8 cellular contexts compared by ENCODE assay signal in genomic region chr9:94681508-94681907, GRCh38. TPM values are rescaled to one million over a fixed set of nuclear protein-coding genes. Genes with fewer than 3 reads are reported as not detected.
A peak's percentile ranks its signal among the peaks of the same experiment; 100 is the strongest.
DNase-seq lines count a peak whose midpoint lies in the region; ATAC-seq and TF ChIP-seq lines count a peak whose summit lies in the region.

No MANE protein-coding gene starts in this region.

- no peak overlapping the region for H3K4me3 ChIP-seq in endodermal cell (ENCODE audit: low read length)
- H3K4me3 ChIP-seq in mesenchymal stem cell (ENCODE audit: insufficient read depth in 1 of 2, low read depth in 1 of 2, low read length in 2 of 2) = no peak overlapping the region

- no peak overlapping the region for H2BK15ac ChIP-seq in mesenchymal stem cell (ENCODE audit: low read depth, poor library complexity, severe bottlenecking)

- H3K9me3 Mint-ChIP-seq in endodermal cell = no peaks in the 10 kb centered on the region

- H2AK5ac ChIP-seq in mesenchymal stem cell (ENCODE audit: low read length, severe bottlenecking) = no peak overlapping the region

- TF ChIP-seq CTCF in endodermal cell (conservative IDR thresholded peaks at IDR 0.05) = peak; percentile 82

- H3K14ac ChIP-seq in mesenchymal stem cell (ENCODE audit: low read length in 2 of 2) = no peak overlapping the region

- H3K79me1 ChIP-seq in mesenchymal stem cell (replicated peaks; ENCODE audit: low read length, poor library complexity, severe bottlenecking) = no peaks in the 10 kb centered on the region

- no peaks in the 10 kb centered on the region for H3K36me3 ChIP-seq in endodermal cell (ENCODE audit: control insufficient read depth, insufficient read depth, low read length)
- no peaks in the 10 kb centered on the region for H3K36me3 ChIP-seq in mesenchymal stem cell (ENCODE audit: control insufficient read depth in 1 of 2, insufficient read depth in 2 of 2, low read depth in 1 of 2, low read length in 2 of 2)

- H3K9ac ChIP-seq in endodermal cell (ENCODE audit: extremely low read depth, low read length, poor library complexity, severe bottlenecking) = no peak overlapping the region
- H3K9ac ChIP-seq in mesenchymal stem cell (ENCODE audit: low read length) = peak overlapping the region; percentile 84

- no peak for TF ChIP-seq POLR2A in GM18505 (IDR thresholded peaks at IDR 0.05; ENCODE audit: borderline replicate concordance, extremely low read depth, insufficient read depth, insufficient read length)

- no peaks in the 10 kb centered on the region for H3K36me3 Mint-ChIP-seq in endodermal cell (ENCODE audit: low read depth)

- peaks cover 69% of the 10 kb centered on the region for H3K27me3 Mint-ChIP-seq in endodermal cell (ENCODE audit: insufficient read depth)

- no peak overlapping the region for H3K23ac ChIP-seq in mesenchymal stem cell (ENCODE audit: low read length in 2 of 2)

- no peak overlapping the region for H3K4ac ChIP-seq in mesenchymal stem cell (ENCODE audit: low read depth in 1 of 2, low read length in 2 of 2)

- H3K9me3 ChIP-seq in endodermal cell (ENCODE audit: control insufficient read depth, low read length) (no peaks in the 10 kb centered on the region), mesenchymal stem cell (ENCODE audit: control insufficient read depth, low read length) (no peaks in the 10 kb centered on the region)

- H3K4me1 Mint-ChIP-seq in endodermal cell = peaks cover 12% of the 10 kb centered on the region

- no peak overlapping the region for H3K27ac Mint-ChIP-seq in endodermal cell

- WGBS in endodermal cell (ENCODE audit: insufficient coverage in 1 of 2, insufficient read length in 1 of 2), 2 experiments = 35 to 50% methylated on average over 3 to 7 of the region's 7 CpGs
- WGBS in mesenchymal stem cell = 29% methylated on average over 5 of the region's 7 CpGs

- DNase-seq in DMS153 treated with DMSO at 0.1 percent for 48 hours (lab: John Stamatoyannopoulos, UW; ENCODE audit: unreplicated experiment) (peak; percentile 57), NCI-H82 treated with DMSO at 0.1 percent for 48 hours (lab: John Stamatoyannopoulos, UW; ENCODE audit: unreplicated experiment) (peak; percentile 21), endodermal cell (peak; percentile 86), mesenchymal stem cell (peak; percentile 81)
- peak; percentile 8 to 16 for DNase-seq in activated CD8-positive, alpha-beta memory T cell treated with anti-CD3 and anti-CD28 coated beads for 4 hours (ENCODE audit: low read depth in 2 of 2)
- DNase-seq in stimulated activated CD8-positive, alpha-beta memory T cell treated with anti-CD3 and anti-CD28 coated beads, Interleukin-12 subunit alpha, Interleukin-12 subunit beta, amount 100 ng/mL, for 24 hours (ENCODE audit: extremely low read depth) = peak; percentile 12

- H3K4me1 ChIP-seq in endodermal cell (ENCODE audit: control insufficient read depth, insufficient read depth, low read length) (peaks cover 5% of the 10 kb centered on the region), mesenchymal stem cell (ENCODE audit: control insufficient read depth, insufficient read depth, low read depth, low read length) (peaks cover 2% of the 10 kb centered on the region)

- no peak overlapping the region for H2AFZ ChIP-seq in mesenchymal stem cell (ENCODE audit: low read depth, low read length)

- H2BK120ac ChIP-seq in mesenchymal stem cell (ENCODE audit: low read depth, low read length) = no peak overlapping the region

- H3K18ac ChIP-seq in mesenchymal stem cell (ENCODE audit: low read depth in 1 of 2, low read length in 2 of 2) = no peak overlapping the region

- H4K8ac ChIP-seq in mesenchymal stem cell (ENCODE audit: low read length) = no peak overlapping the region

- H2BK12ac ChIP-seq in mesenchymal stem cell (ENCODE audit: low read length in 2 of 2) = no peak overlapping the region

- no peak overlapping the region for H3K4me2 ChIP-seq in mesenchymal stem cell (ENCODE audit: low read length, poor library complexity, severe bottlenecking)

- no peak overlapping the region for H4K91ac ChIP-seq in mesenchymal stem cell (ENCODE audit: low read length)

- H3K27ac ChIP-seq in endodermal cell (ENCODE audit: low read depth, low read length) (no peak overlapping the region), mesenchymal stem cell (ENCODE audit: low read length, poor library complexity, severe bottlenecking) (no peak overlapping the region)

- no peak overlapping the region for H2BK5ac ChIP-seq in mesenchymal stem cell (ENCODE audit: low read depth, low read length, poor library complexity, severe bottlenecking)

- H3K27me3 ChIP-seq in endodermal cell (ENCODE audit: control insufficient read depth, insufficient read depth, low read length, poor library complexity, severe bottlenecking) (peaks cover 39% of the 10 kb centered on the region), mesenchymal stem cell (ENCODE audit: control insufficient read depth in 1 of 2, insufficient read depth in 1 of 2, low read length in 2 of 2) (peaks cover 0 to 10% of the 10 kb centered on the region in 2 experiments)

- no peak overlapping the region for H3K4me3 Mint-ChIP-seq in endodermal cell

- ATAC-seq in HG03103 (IDR thresholded peaks at IDR 0.05; ENCODE audit: low read depth, unreplicated experiment) (peak; percentile 71), GM18505 (IDR thresholded peaks at IDR 0.05; ENCODE audit: unreplicated experiment) (no peak)

RNA-seq across cellular contexts. Expression of gene FBP1, which starts 42.2 kb away (rescaled TPM):
- total RNA-seq in endodermal cell = 1 to 10 TPM in 1 of 2 donors, under 1 TPM in 1; 0.95 to 1.0 TPM
- polyA plus RNA-seq in endodermal cell (2013, experiment 1 of 2) = 0.28 TPM
- polyA plus RNA-seq in endodermal cell (2013, experiment 2 of 2) = 0.21 TPM
- polyA plus RNA-seq in mesenchymal stem cell (2013, experiment 1 of 2) = 0.40 TPM
- 0.15 TPM for polyA plus RNA-seq in mesenchymal stem cell (2013, experiment 2 of 2)

RNA-seq across cellular contexts. Expression of gene AOPEP, which starts 45.0 kb away (rescaled TPM):
- total RNA-seq in endodermal cell = 10 to 100 TPM; 23.4 to 33.7 TPM
- polyA plus RNA-seq in endodermal cell (2013, experiment 1 of 2) = 14.4 TPM
- polyA plus RNA-seq in endodermal cell (2013, experiment 2 of 2) = 15.6 TPM
- 11.8 TPM for polyA plus RNA-seq in mesenchymal stem cell (2013, experiment 1 of 2)
- 10.9 TPM for polyA plus RNA-seq in mesenchymal stem cell (2013, experiment 2 of 2)

Comparison
In these comparisons a context has a peak if more than half of its experiments do, and no peak if none do; other contexts are left out.
1. DNase-seq: peak in every context shown above with its lines; median percentile 86 in endodermal cell; 81 in mesenchymal stem cell; 57 in DMS153 treated with DMSO at 0.1 percent for 48 hours; 21 in NCI-H82 treated with DMSO at 0.1 percent for 48 hours; 12 in activated CD8-positive, alpha-beta memory T cell treated with anti-CD3 and anti-CD28 coated beads for 4 hours; 12 in stimulated activated CD8-positive, alpha-beta memory T cell treated with anti-CD3 and anti-CD28 coated beads, Interleukin-12 subunit alpha, Interleukin-12 subunit beta, amount 100 ng/mL, for 24 hours.